Comparison of ENCODE assay signal across 30 cellular contexts in the genomic region with DNA sequence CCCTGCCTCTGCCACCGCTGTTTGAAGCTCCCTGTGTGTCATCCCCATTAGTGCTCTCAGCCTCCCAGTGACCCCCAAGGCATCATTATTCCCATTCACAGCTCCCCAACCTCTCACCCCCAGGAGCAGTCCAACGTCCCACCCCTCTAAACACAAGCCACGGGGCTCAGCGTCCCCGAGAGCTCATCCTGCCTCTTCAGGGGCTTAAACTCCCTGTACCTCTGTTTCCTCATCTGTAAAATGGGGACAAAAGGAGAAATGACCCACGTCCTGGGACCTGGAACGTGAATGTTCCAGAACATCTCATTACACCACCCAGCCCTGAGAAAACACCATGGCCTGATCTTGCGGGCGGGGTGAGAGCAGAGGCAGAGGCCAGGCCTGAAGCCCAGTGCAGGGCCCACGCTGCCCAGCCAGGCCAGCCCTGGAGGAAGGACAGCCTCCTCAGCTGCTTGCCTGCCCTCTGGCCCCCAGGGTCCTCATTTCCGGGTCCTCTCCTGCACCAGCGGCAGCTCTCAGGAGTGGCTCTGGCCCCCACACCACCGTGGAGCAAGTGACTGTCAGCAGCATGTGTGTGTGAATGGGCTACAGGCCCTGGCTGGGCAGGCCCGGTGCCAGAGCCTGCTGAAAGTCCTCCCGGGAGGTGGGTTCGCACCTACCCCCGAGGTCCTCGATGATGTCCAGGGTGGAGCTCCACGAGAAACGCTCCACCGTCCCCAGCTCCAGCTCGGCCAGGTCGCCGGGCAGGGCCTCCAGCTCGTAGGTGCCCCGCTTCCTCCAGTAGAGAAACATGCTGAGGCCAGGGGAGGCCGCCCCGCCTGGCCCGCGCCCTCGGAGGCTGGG. TPM values are rescaled to one million over a fixed set of nuclear protein-coding genes. Genes with fewer than 3 reads are reported as not detected.
DNase-seq lines count a peak whose midpoint lies in the region; TF ChIP-seq lines count a peak whose summit lies in the region.
"Had no signal": no experiment of that assay in that cellular context is flagged by ENCODE, and none has a peak within 500 bp of the region (broad histone marks: within the 10 kb centered on the region; RNA-seq: fewer than 3 reads in every experiment).

No MANE protein-coding gene starts in this region.

- H3K9me3 Mint-ChIP-seq in brain (no peaks in the 10 kb centered on the region), H9 (no peaks in the 10 kb centered on the region)
- H3K9me3 Mint-ChIP-seq: CD8-positive, alpha-beta T cell; GM23338 had no signal

- H2AFZ ChIP-seq in neuronal stem cell (ENCODE audit: low read length) (peak overlapping the region; percentile 84), H9 (ENCODE audit: low read length) (no peak overlapping the region)
- H2AFZ ChIP-seq: GM23338 had no signal

- H2BK5ac ChIP-seq in neuronal stem cell (ENCODE audit: low read length) (peak overlapping the region; percentile 82), H9 (ENCODE audit: insufficient read length, low read length) (no peak overlapping the region)

- peaks cover 37% of the 10 kb centered on the region for H3K4me1 Mint-ChIP-seq in brain
- peaks cover 0 to 3% of the 10 kb centered on the region in 2 experiments; a peak in 3 of 4 replicates for H3K4me1 Mint-ChIP-seq in H9

- H3K56ac ChIP-seq in H9 (ENCODE audit: insufficient read length, low read depth, low read length) = no peak overlapping the region

- H3K36me3 Mint-ChIP-seq in brain = no peaks in the 10 kb centered on the region
- no peaks in the 10 kb centered on the region; a peak in 1 of 7 replicates for H3K36me3 Mint-ChIP-seq in H9 (ENCODE audit: insufficient read depth in 1 of 3, low read depth in 3 of 3)
- H3K36me3 Mint-ChIP-seq: CD8-positive, alpha-beta T cell had no signal

- H3K23ac ChIP-seq in neuronal stem cell (ENCODE audit: low read depth, low read length, poor library complexity) (peak overlapping the region; percentile 97), H9 (ENCODE audit: insufficient read length, low read depth, low read length) (no peak overlapping the region)

- H3K36me3 ChIP-seq in H7 (replicated peaks; ENCODE audit: control insufficient read depth, insufficient read depth, low read length) (no peaks in the 10 kb centered on the region), neuronal stem cell (replicated peaks in 1 of 2; ENCODE audit: control insufficient read depth in 2 of 2, insufficient read depth in 2 of 2, low read length in 2 of 2) (no peaks in the 10 kb centered on the region)

- no peak overlapping the region for H3K4me3 Mint-ChIP-seq in brain
- no peak overlapping the region for H3K4me3 Mint-ChIP-seq in H9
- H3K4me3 Mint-ChIP-seq: CD8-positive, alpha-beta T cell; GM23338 had no signal

- H3K4ac ChIP-seq in neuronal stem cell (ENCODE audit: low read length) (peak overlapping the region; percentile 53), H9 (ENCODE audit: low read depth, low read length) (no peak overlapping the region)

- H3K14ac ChIP-seq in neuronal stem cell (ENCODE audit: low read length) = no peak overlapping the region
- H3K14ac ChIP-seq in H9 (ENCODE audit: insufficient read depth, low read length) = no peak overlapping the region; the same call in 1 of the 2 replicates

- H3K23me2 ChIP-seq in H9 (ENCODE audit: insufficient read length, low read depth, low read length, poor library complexity, severe bottlenecking) = no peaks in the 10 kb centered on the region

- no peaks in the 10 kb centered on the region for H4K20me1 ChIP-seq in H9 (ENCODE audit: control insufficient read depth, insufficient read depth, insufficient read length)

- no peak overlapping the region for H4K5ac ChIP-seq in H9 (ENCODE audit: insufficient read length, low read depth, low read length)

- H3K9me3 ChIP-seq in neuronal stem cell (replicated peaks in 1 of 2; ENCODE audit: control insufficient read depth in 2 of 2, insufficient read depth in 1 of 2, low read depth in 1 of 2, low read length in 2 of 2) (no peaks in the 10 kb centered on the region), H9 (ENCODE audit: control insufficient read depth, low read depth, low read length) (no peaks in the 10 kb centered on the region)
- H3K9me3 ChIP-seq: A549 had no signal

- H3K27me3 Mint-ChIP-seq in brain = peaks cover 3% of the 10 kb centered on the region
- H3K27me3 Mint-ChIP-seq in H9 (ENCODE audit: low read depth) = peaks cover 12% of the 10 kb centered on the region

- no peak overlapping the region for H3K27ac ChIP-seq in neuronal stem cell (replicated peaks; ENCODE audit: low read length)
- H3K27ac ChIP-seq in H9 (ENCODE audit: insufficient read length, low read depth, low read length) = no peak overlapping the region
- H3K27ac ChIP-seq: A549, C4-2B, RWPE1 had no signal

- no peaks in the 10 kb centered on the region for H3K79me2 ChIP-seq in H9 (ENCODE audit: insufficient read depth, low read length)

- H3K4me1 ChIP-seq in neuronal stem cell (ENCODE audit: control insufficient read depth in 2 of 2, insufficient read depth in 1 of 2, low read depth in 1 of 2, low read length in 2 of 2) = peaks cover 0 to 28% of the 10 kb centered on the region in 2 donors
- H3K4me1 ChIP-seq in H9 (ENCODE audit: insufficient read depth, low read length) = no peaks in the 10 kb centered on the region
- H3K4me1 ChIP-seq: A549 had no signal

- H3K4me3 ChIP-seq in H7 (ENCODE audit: insufficient read depth, low read depth, low read length) (no peak overlapping the region), neuronal stem cell (ENCODE audit: low read length in 2 of 2) (peak overlapping the region in 1 of 2 donors; percentile 20)
- H3K4me3 ChIP-seq: A549, GM12878, GM23338 had no signal

- H2BK12ac ChIP-seq in neuronal stem cell (ENCODE audit: low read length) (peak overlapping the region; percentile 41), H9 (ENCODE audit: insufficient read length, low read depth, low read length) (no peak overlapping the region)

- H3K9ac ChIP-seq in neuronal stem cell (ENCODE audit: low read depth, low read length, poor library complexity) = no peak overlapping the region
- no peak overlapping the region for H3K9ac ChIP-seq in H9 (ENCODE audit: extremely low read depth, insufficient read length, low read length)

- DNase-seq in H7 (peak; percentile 67), iPS-NIHi11 (ENCODE audit: low spot score) (peak; percentile 21), neuronal stem cell (ENCODE audit: low spot score) (no peak), iPS-NIHi7 (ENCODE audit: extremely low spot score) (no peak), H9 (no peak), NCI-H2029 treated with DMSO at 0.1 percent for 48 hours (lab: John Stamatoyannopoulos, UW) (no peak)
- DNase-seq in activated CD4-positive, alpha-beta T cell treated with anti-CD3 and anti-CD28 coated beads, Interleukin-2, amount 50 U/mL, for 48 hours = no peak
- DNase-seq: AML-193; CD8-positive, alpha-beta T cell; DMS 273 treated with DMSO at 0.1 percent for 48 hours; DMS79; EL; GDM1; KBM-7; MV-4-11; NCI-H1105; NCI-H146; NCI-H1930; NCI-H446 treated with DMSO at 0.1 percent for 48 hours; NCI-H526; SHP77 had no signal

- H3T11ph ChIP-seq in H9 (ENCODE audit: low read length) = no peak overlapping the region

- H3K79me1 ChIP-seq in neuronal stem cell (ENCODE audit: low read depth, low read length) (no peaks in the 10 kb centered on the region), H9 (ENCODE audit: insufficient read depth, low read depth, low read length, poor library complexity, severe bottlenecking) (no peaks in the 10 kb centered on the region)

- H2AK5ac ChIP-seq in neuronal stem cell (ENCODE audit: low read depth, low read length) (peak overlapping the region; percentile 81), H9 (ENCODE audit: insufficient read length, low read length) (no peak overlapping the region)

- H4K91ac ChIP-seq in neuronal stem cell (ENCODE audit: low read depth, low read length, poor library complexity) = no peak overlapping the region
- H4K91ac ChIP-seq in H9 (ENCODE audit: insufficient read length, low read depth, low read length) = no peak overlapping the region

- H3K18ac ChIP-seq in neuronal stem cell (ENCODE audit: low read length) (peak overlapping the region; percentile 57), H9 (ENCODE audit: insufficient read length, low read depth, low read length) (no peak overlapping the region)

- H3K4me2 ChIP-seq in neuronal stem cell (ENCODE audit: insufficient read depth, low read length, poor library complexity, severe bottlenecking) = no peak overlapping the region
- H3K4me2 ChIP-seq in H9 (ENCODE audit: insufficient read depth, insufficient read length, low read length) = no peak overlapping the region
- H3K4me2 ChIP-seq: A549, GM23338 had no signal

- no peaks in the 10 kb centered on the region for H3K27me3 ChIP-seq in H7 (ENCODE audit: control insufficient read depth, insufficient read depth, low read length)
- H3K27me3 ChIP-seq in neuronal stem cell (ENCODE audit: control insufficient read depth in 3 of 3, insufficient read depth in 3 of 3, low read depth in 1 of 3, low read length in 3 of 3) = peaks cover 0 to 14% (median 0%) of the 10 kb centered on the region in 3 experiments
- no peaks in the 10 kb centered on the region for H3K27me3 ChIP-seq in H9 (ENCODE audit: insufficient read depth, low read length)

- H2BK15ac ChIP-seq in neuronal stem cell (ENCODE audit: low read length) = no peak overlapping the region
- no peak overlapping the region for H2BK15ac ChIP-seq in H9 (ENCODE audit: low read depth, low read length)

- H4K8ac ChIP-seq in neuronal stem cell (ENCODE audit: low read depth, low read length) (peak overlapping the region; percentile 65), H9 (replicated peaks; ENCODE audit: insufficient read length, low read depth, low read length) (no peak overlapping the region)

- no peak overlapping the region for H2BK20ac ChIP-seq in H9 (ENCODE audit: low read depth, low read length, poor library complexity, severe bottlenecking)

- peak overlapping the region; percentile 91 for H2BK120ac ChIP-seq in neuronal stem cell (ENCODE audit: low read depth, low read length)
- H2BK120ac ChIP-seq in H9 (ENCODE audit: low read depth, low read length, poor library complexity, severe bottlenecking) = no peak overlapping the region

- no peak for TF ChIP-seq CTCF in brain (conservative IDR thresholded peaks at IDR 0.05)
- TF ChIP-seq CTCF in H9 (conservative IDR thresholded peaks at IDR 0.05) = no peak

- H3K27ac Mint-ChIP-seq in brain = peak overlapping the region; percentile 38 to 79 (median 44)
- H3K27ac Mint-ChIP-seq in H9 = peak overlapping the region in 1 of 3 experiments; percentile 17; a peak in 2 of 7 replicates
- H3K27ac Mint-ChIP-seq: CD8-positive, alpha-beta T cell; GM23338 had no signal

- WGBS in neuronal stem cell (ENCODE audit: extremely low coverage in 2 of 2, insufficient read length in 2 of 2, insufficient replicate concordance in 1 of 2), 2 donors = no CpG with 5 or more reads among the region's 31 CpGs
- WGBS in H9 (ENCODE audit: extremely low coverage, insufficient read length, low lambda C conversion rate) = no CpG with 5 or more reads among the region's 31 CpGs

RNA-seq across cellular contexts. Expression of a gene that starts 14.1 kb away (rescaled TPM):
- total RNA-seq in H7 (2014; rRNA removed; shearing (Covaris generic)) = 17.2 and 27.4 TPM in 2 replicates
- polyA plus RNA-seq in brain (ENCODE audit: insufficient read depth, low read depth, low replicate concordance) = 28.0 TPM
- polyA plus RNA-seq in neuronal stem cell (2013, experiment 1 of 2) = 18.8 TPM
- 18.8 TPM for polyA plus RNA-seq in neuronal stem cell (2013, experiment 2 of 2)
- total RNA-seq in H9 (2021) = 20.7 and 22.3 TPM in 2 replicates

RNA-seq across cellular contexts. Expression of a gene that starts 39.6 kb away (rescaled TPM):
- 5.4 and 15.7 TPM in 2 replicates for total RNA-seq in H7 (2014; rRNA removed; shearing (Covaris generic))
- 6.4 TPM for polyA plus RNA-seq in brain (ENCODE audit: insufficient read depth, low read depth, low replicate concordance)
- polyA plus RNA-seq in neuronal stem cell (2013, experiment 1 of 2) = 14.5 TPM
- polyA plus RNA-seq in neuronal stem cell (2013, experiment 2 of 2) = 14.1 TPM
- 18.3 and 19.4 TPM in 2 replicates for total RNA-seq in H9 (2021)

RNA-seq across cellular contexts. Expression of a gene that starts 48.7 kb away (rescaled TPM):
- total RNA-seq in H7 (2014; rRNA removed; shearing (Covaris generic)) = 32.7 and 37.2 TPM in 2 replicates
- polyA plus RNA-seq in brain (ENCODE audit: insufficient read depth, low read depth, low replicate concordance) = 5.0 TPM
- 8.4 TPM for polyA plus RNA-seq in neuronal stem cell (2013, experiment 1 of 2)
- 7.8 TPM for polyA plus RNA-seq in neuronal stem cell (2013, experiment 2 of 2)
- total RNA-seq in H9 (2021) = 49.4 and 50.4 TPM in 2 replicates

RNA-seq across cellular contexts. Expression of a gene that starts 49.5 kb away (rescaled TPM):
- total RNA-seq in H7 (2014; rRNA removed; shearing (Covaris generic)) = 0.10 and 0.15 TPM in 2 replicates
- polyA plus RNA-seq in brain (ENCODE audit: insufficient read depth, low read depth, low replicate concordance) = not detected
- not detected for polyA plus RNA-seq in neuronal stem cell (2013, experiment 1 of 2)
- polyA plus RNA-seq in neuronal stem cell (2013, experiment 2 of 2) = not detected
- total RNA-seq in H9 (2021) = not detected in 2 replicates
- total RNA-seq: CD8-positive, alpha-beta T cell; GM12878; GM23338; HT1080; MCF 10A; SK-MEL-5 had no signal
- polyA plus RNA-seq: A549 had no signal

Comparison
In these comparisons a context has a peak if more than half of its experiments do, and no peak if none do; other contexts are left out.
1. DNase-seq: peak in H7 (single experiment) and iPS-NIHi11 (single experiment); none in neuronal stem cell (single experiment), iPS-NIHi7 (single experiment), activated CD4-positive, alpha-beta T cell treated with anti-CD3 and anti-CD28 coated beads, Interleukin-2, amount 50 U/mL, for 48 hours (0 of 2), H9 (single experiment) and NCI-H2029 treated with DMSO at 0.1 percent for 48 hours (single experiment).